In genomic region chr2:78890940-78891339, GRCh38 we compare ENCODE assay signal across 22 cellular contexts.
DNase-seq lines count a peak whose midpoint lies in the region; ATAC-seq and TF ChIP-seq lines count a peak whose summit lies in the region.
"Had no signal": no experiment of that assay in that cellular context is flagged by ENCODE, and none has a peak within 500 bp of the region (broad histone marks: within the 10 kb centered on the region; RNA-seq: fewer than 3 reads in every experiment).

No MANE protein-coding gene starts in this region.

- H3K9me2 ChIP-seq in OCI-LY7 (ENCODE audit: insufficient read depth, low read length) = no peaks in the 10 kb centered on the region

- H3K9me3 ChIP-seq in heart right ventricle = no peaks in the 10 kb centered on the region
- no peaks in the 10 kb centered on the region for H3K9me3 ChIP-seq in OCI-LY7 (ENCODE audit: low read length)
- H3K9me3 ChIP-seq: A549 had no signal

- no peaks in the 10 kb centered on the region for H3K36me3 Mint-ChIP-seq in activated CD8-positive, alpha-beta T cell treated with anti-CD3 and anti-CD28 coated beads, Interleukin-2, amount 10 ng/mL, durations not matched to agents 7 days and 5 days (ENCODE audit: low read depth)
- H3K36me3 Mint-ChIP-seq in nephron progenitor cell (ENCODE audit: low read depth) = no peaks in the 10 kb centered on the region
- H3K36me3 Mint-ChIP-seq: CD4-positive, alpha-beta memory T cell had no signal

- CTCF ChIA-PET in OCI-LY7 (lab: Charles Lee; ENCODE audit: unreplicated experiment) = no interaction called here
- CTCF ChIA-PET in activated CD8-positive, alpha-beta T cell treated with anti-CD3 and anti-CD28 coated beads, Interleukin-2, amount 10 ng/mL, durations not matched to agents 7 days and 5 days (lab: Charles Lee) = no interaction called here

- H3K27me3 ChIP-seq in heart right ventricle = no peaks in the 10 kb centered on the region

- intact Hi-C loops in Right ventricle myocardium inferior (cut with DNase I) = no loop called here
- intact Hi-C loops in heart right ventricle (cut with DNase I) = no loop called here
- intact Hi-C loops in OCI-LY7 (cut with micrococcal nuclease; ENCODE audit: unreplicated experiment) = no loop called here
- intact Hi-C loops in posterior cingulate gyrus (cut with DNase I) = no loop called here

- no peak overlapping the region for H3K4me2 ChIP-seq in OCI-LY7 (ENCODE audit: low read length)
- H3K4me2 ChIP-seq: A549 had no signal

- H2AFZ ChIP-seq in OCI-LY7 (ENCODE audit: low read length) = 0 out of 2 replicates have a peak overlapping the region, but pooled peaks have one; percentile 34

- no peaks in the 10 kb centered on the region for H3K4me1 ChIP-seq in heart right ventricle
- peaks cover 45% of the 10 kb centered on the region for H3K4me1 ChIP-seq in OCI-LY7 (ENCODE audit: insufficient read depth, low read length, poor library complexity, severe bottlenecking)
- H3K4me1 ChIP-seq: A549 had no signal

- no peaks in the 10 kb centered on the region for H3K79me2 ChIP-seq in OCI-LY7 (ENCODE audit: insufficient read depth, low read depth, low read length)

- H3K27me3 Mint-ChIP-seq in activated CD8-positive, alpha-beta T cell treated with anti-CD3 and anti-CD28 coated beads, Interleukin-2, amount 10 ng/mL, durations not matched to agents 7 days and 5 days (ENCODE audit: low read depth) = no peaks in the 10 kb centered on the region
- peaks cover 4% of the 10 kb centered on the region for H3K27me3 Mint-ChIP-seq in nephron progenitor cell (ENCODE audit: low read depth, poor library complexity)
- H3K27me3 Mint-ChIP-seq: CD4-positive, alpha-beta memory T cell had no signal

- H3K4me1 Mint-ChIP-seq in activated CD8-positive, alpha-beta T cell treated with anti-CD3 and anti-CD28 coated beads, Interleukin-2, amount 10 ng/mL, durations not matched to agents 7 days and 5 days (ENCODE audit: low read depth) = no peaks in the 10 kb centered on the region
- peaks cover 8% of the 10 kb centered on the region for H3K4me1 Mint-ChIP-seq in nephron progenitor cell
- H3K4me1 Mint-ChIP-seq: CD4-positive, alpha-beta memory T cell had no signal

- H3K4me3 ChIP-seq in heart right ventricle (no peak overlapping the region), OCI-LY7 (ENCODE audit: low read depth, low read length, poor library complexity, severe bottlenecking) (no peak overlapping the region)
- H3K4me3 ChIP-seq: A549 had no signal

- WGBS in heart right ventricle, 2 donors = 66 to 70% methylated on average over 2 of the region's 2 CpGs

- H3K36me3 ChIP-seq in heart right ventricle (no peaks in the 10 kb centered on the region), OCI-LY7 (ENCODE audit: insufficient read depth, low read length) (no peaks in the 10 kb centered on the region)

- H3K27ac Mint-ChIP-seq in activated CD8-positive, alpha-beta T cell treated with anti-CD3 and anti-CD28 coated beads, Interleukin-2, amount 10 ng/mL, durations not matched to agents 7 days and 5 days = no peak overlapping the region
- H3K27ac Mint-ChIP-seq in nephron progenitor cell = no peak overlapping the region
- H3K27ac Mint-ChIP-seq: CD4-positive, alpha-beta memory T cell had no signal

- no TSS peak for BruUV-seq in OCI-LY7 (replicated peaks; lab: Mats Ljungman, UMichigan)

- H3K4me3 Mint-ChIP-seq in activated CD8-positive, alpha-beta T cell treated with anti-CD3 and anti-CD28 coated beads, Interleukin-2, amount 10 ng/mL, durations not matched to agents 7 days and 5 days = no peak overlapping the region
- H3K4me3 Mint-ChIP-seq in nephron progenitor cell = no peak overlapping the region
- H3K4me3 Mint-ChIP-seq: CD4-positive, alpha-beta memory T cell had no signal

- ATAC-seq in Right ventricle myocardium inferior (no peak), heart right ventricle (no peak), esophagus mucosa (no peak)
- no peak for ATAC-seq in activated CD8-positive, alpha-beta T cell treated with anti-CD3 and anti-CD28 coated beads, Interleukin-2, amount 10 ng/mL, durations not matched to agents 7 days and 5 days
- ATAC-seq: A549 had no signal

- H4K20me1 ChIP-seq in OCI-LY7 (ENCODE audit: insufficient read depth, low read length) = no peaks in the 10 kb centered on the region

- H3K27ac ChIP-seq in heart right ventricle = no peak overlapping the region
- H3K27ac ChIP-seq in OCI-LY7 (ENCODE audit: low read depth, low read length, poor library complexity, severe bottlenecking) = no peak overlapping the region
- H3K27ac ChIP-seq: A549 had no signal

- TF ChIP-seq CTCF in heart right ventricle (IDR thresholded peaks at IDR 0.05) = no peak
- no peak for TF ChIP-seq CTCF in OCI-LY7 (conservative IDR thresholded peaks at IDR 0.05; ENCODE audit: low read length)
- TF ChIP-seq CTCF in nephron progenitor cell (IDR thresholded peaks at IDR 0.05) = no peak

- DNase-seq in Right ventricle myocardium inferior (ENCODE audit: missing footprints) (peak; percentile 13), heart right ventricle (no peak), OCI-LY7 (ENCODE audit: low spot score) (no peak), medulla oblongata (ENCODE audit: extremely low spot score) (peak; percentile 7), posterior cingulate gyrus (peak in 8 of 10 donors; percentile 3 to 83 (median 15)), nephron progenitor cell (no peak)
- DNase-seq in activated CD8-positive, alpha-beta T cell treated with anti-CD3 and anti-CD28 coated beads, Interleukin-2, amount 10 ng/mL, durations not matched to agents 7 days and 5 days = no peak
- DNase-seq: 8988T, ACHN, AML-193, C1 segment of cervical spinal cord, Calu3, COR-L47, DMS53, DMS79 treated with DMSO at 0.1 percent for 48 hours, GF-D8, GOT3, H7, HCEC 1CT had no signal

- POLR2A ChIA-PET in OCI-LY7 (lab: Charles Lee) = interaction anchor here (0.6 kb wide), 1 partner anchor 14 kb away, joined by 5 read pairs; no protein-coding TSS in a partner anchor
- POLR2A ChIA-PET in activated CD8-positive, alpha-beta T cell treated with anti-CD3 and anti-CD28 coated beads, Interleukin-2, amount 10 ng/mL, durations not matched to agents 7 days and 5 days (lab: Charles Lee) = no interaction called here

- H3K9me3 Mint-ChIP-seq in activated CD8-positive, alpha-beta T cell treated with anti-CD3 and anti-CD28 coated beads, Interleukin-2, amount 10 ng/mL, durations not matched to agents 7 days and 5 days (ENCODE audit: insufficient read depth) = no peaks in the 10 kb centered on the region
- H3K9me3 Mint-ChIP-seq in nephron progenitor cell = no peaks in the 10 kb centered on the region

Comparison
In these comparisons a context has a peak if more than half of its experiments do, and no peak if none do; other contexts are left out.
1. DNase-seq: peak in Right ventricle myocardium inferior (single experiment), medulla oblongata (single experiment) and posterior cingulate gyrus (8 of 10); none in heart right ventricle (0 of 2), OCI-LY7 (single experiment), activated CD8-positive, alpha-beta T cell treated with anti-CD3 and anti-CD28 coated beads, Interleukin-2, amount 10 ng/mL, durations not matched to agents 7 days and 5 days (single experiment) and nephron progenitor cell (single experiment).